In genomic region chr10:42680267-42680666, GRCh38 we compare ENCODE assay signal across 8 cellular contexts.
"Had no signal": no experiment of that assay in that cellular context is flagged by ENCODE, and none has a peak within 500 bp of the region (broad histone marks: within the 10 kb centered on the region; RNA-seq: fewer than 3 reads in every experiment).

No MANE protein-coding gene starts in this region.

- H3K4me1 Mint-ChIP-seq: GM23338, H9, IgD-negative memory B cell had no signal

- ATAC-seq: GM23338 had no signal

- FAIRE-seq: H1, H54, HTR-8/SVneo had no signal

- H3K4me3 Mint-ChIP-seq: GM23338, H9 had no signal

- H3K4me2 ChIP-seq: GM23338 had no signal

- H3K27ac Mint-ChIP-seq: GM23338, H9 had no signal

- DNase-seq: H9, HCEC 1CT, KG1 had no signal

- H3K36me3 Mint-ChIP-seq: IgD-negative memory B cell had no signal

- H2AFZ ChIP-seq: GM23338 had no signal

- H3K4me3 ChIP-seq: GM23338 had no signal
